28 cellular contexts compared by ENCODE assay signal in the genomic region with DNA sequence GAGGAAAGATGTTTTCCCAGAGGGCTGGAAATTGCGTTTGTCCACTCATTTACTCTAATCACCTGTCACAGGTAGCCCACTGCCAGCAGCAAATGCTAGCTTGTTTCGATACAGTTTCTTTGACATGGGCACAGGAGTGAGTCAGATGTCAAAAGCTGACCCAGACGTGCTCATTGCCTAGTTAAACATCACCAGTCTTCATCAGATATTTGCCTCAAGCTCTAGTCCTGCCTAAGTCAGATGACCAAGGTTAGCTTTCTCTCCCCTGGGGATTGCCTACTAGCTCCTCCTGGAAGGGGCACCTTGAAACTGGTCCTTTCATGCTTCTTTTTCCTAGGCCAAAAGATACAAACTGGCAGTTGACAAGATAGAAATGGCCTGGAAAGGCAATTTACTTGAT.
"Had no signal": no experiment of that assay in that cellular context is flagged by ENCODE, and none has a peak within 500 bp of the region (broad histone marks: within the 10 kb centered on the region; RNA-seq: fewer than 3 reads in every experiment).

No MANE protein-coding gene starts in this region.

- H3K27me3 ChIP-seq: adrenal gland, body of pancreas, cardiac muscle cell, esophagus squamous epithelium, gastroesophageal sphincter, heart right ventricle, hepatocyte had no signal

- H3K27ac ChIP-seq: adrenal gland, body of pancreas, coronary artery, esophagus squamous epithelium, gastroesophageal sphincter, heart right ventricle, hepatocyte had no signal

- ATAC-seq: activated CD4-positive, alpha-beta T cell treated with anti-CD3 and anti-CD28 coated beads for 36 hours; activated CD8-positive, alpha-beta memory T cell treated with anti-CD3 and anti-CD28 coated beads, Interleukin-2, amount 10 ng/mL, durations not matched to agents 7 days and 5 days; activated CD8-positive, alpha-beta T cell treated with anti-CD3 and anti-CD28 coated beads, Interleukin-2, amount 10 ng/mL, durations not matched to agents 7 days and 5 days; activated naive CD8-positive, alpha-beta T cell treated with anti-CD3 and anti-CD28 coated beads, Interleukin-2, amount 50 U/mL, for 24 hours; body of pancreas; effector memory CD8-positive, alpha-beta T cell; gastroesophageal sphincter; heart right ventricle had no signal

- H3K79me2 ChIP-seq: hepatocyte had no signal

- H3K4me2 ChIP-seq: hepatocyte had no signal

- H3K4me1 ChIP-seq: adrenal gland, body of pancreas, esophagus squamous epithelium, gastroesophageal sphincter, heart right ventricle had no signal

- H2AFZ ChIP-seq: hepatocyte had no signal

- H3K4me3 ChIP-seq: adrenal gland, body of pancreas, cardiac muscle cell, coronary artery, esophagus squamous epithelium, gastroesophageal sphincter, heart right ventricle, hepatocyte had no signal

- H3K9me3 ChIP-seq: adrenal gland, body of pancreas, esophagus squamous epithelium, gastroesophageal sphincter, heart right ventricle had no signal

- DNase-seq: activated CD4-positive, alpha-beta memory T cell treated with anti-CD3 and anti-CD28 coated beads for 36 hours; activated CD4-positive, alpha-beta T cell treated with anti-CD3 and anti-CD28 coated beads for 36 hours; activated CD4-positive, alpha-beta T cell treated with anti-CD3 and anti-CD28 coated beads, Interleukin-2, amount 10 ng/mL, durations not matched to agents 24 days and 14 days; activated CD4-positive, CD25-positive, alpha-beta regulatory T cell; activated CD4-positive, CD25-positive, alpha-beta regulatory T cell treated with anti-CD3 and anti-CD28 coated beads, Interleukin-2, amount 50 U/mL, for 72 hours; activated CD8-positive, alpha-beta memory T cell treated with anti-CD3 and anti-CD28 coated beads, Interleukin-2, amount 10 ng/mL, durations not matched to agents 7 days and 5 days; activated CD8-positive, alpha-beta memory T cell treated with anti-CD3 and anti-CD28 coated beads, Interleukin-2, amount 50 U/mL, for 4 hours; activated CD8-positive, alpha-beta T cell treated with anti-CD3 and anti-CD28 coated beads, Interleukin-2, amount 10 ng/mL, durations not matched to agents 7 days and 5 days; activated effector memory CD4-positive, alpha-beta T cell treated with anti-CD3 and anti-CD28 coated beads, Interleukin-2, amount 50 U/mL, for 16 hours; activated naive CD4-positive, alpha-beta T cell treated with anti-CD3 and anti-CD28 coated beads for 36 hours; activated naive CD8-positive, alpha-beta T cell treated with anti-CD3 and anti-CD28 coated beads for 36 hours; activated naive CD8-positive, alpha-beta T cell treated with anti-CD3 and anti-CD28 coated beads, Interleukin-2, amount 50 U/mL, for 24 hours; activated T-cell treated with anti-CD3 and anti-CD28 coated beads, Interleukin-2, amount 50 U/mL, for 1 hour; activated T-cell treated with anti-CD3 and anti-CD28 coated beads, Interleukin-2, amount 50 U/mL, for 48 hours; adrenal gland; amygdala; aorta; body of pancreas; effector CD4-positive, alpha-beta T cell; effector memory CD8-positive, alpha-beta T cell; esophagus squamous epithelium; foreskin melanocyte; heart right ventricle; T-helper 2 cell had no signal
